ENCODE assay signal across 19 cellular contexts in genomic region chr15:96150277-96150676, GRCh38.
"Had no signal": no experiment of that assay in that cellular context is flagged by ENCODE, and none has a peak within 500 bp of the region (broad histone marks: within the 10 kb centered on the region; RNA-seq: fewer than 3 reads in every experiment).

No MANE protein-coding gene starts in this region.

- H3K36me3 ChIP-seq: heart right ventricle, prostate gland, right lobe of liver had no signal

- H3K9ac ChIP-seq: parathyroid adenoma had no signal

- H3K27ac ChIP-seq: dorsolateral prefrontal cortex, heart right ventricle, parathyroid adenoma, right lobe of liver had no signal

- H3K9me3 ChIP-seq: heart right ventricle, prostate gland, right lobe of liver had no signal

- H3K4me3 ChIP-seq: dorsolateral prefrontal cortex, heart right ventricle, prostate gland, right lobe of liver had no signal

- DNase-seq: cortex of kidney; dorsolateral prefrontal cortex; effector CD8-positive, alpha-beta T cell; heart right ventricle; islet precursor cell; left colon; occipital lobe; retina; right lobe of liver; stimulated activated CD4-positive, alpha-beta T cell treated with anti-CD3 and anti-CD28 coated beads, Interleukin-4, amount 100 ng/mL, for 1 hour; stimulated activated naive CD8-positive, alpha-beta T cell treated with anti-CD3 and anti-CD28 coated beads, Interleukin-15, amount 100 ng/mL, for 72 hours; substantia nigra had no signal

- H3K36me3 Mint-ChIP-seq: natural killer cell treated with Interleukin-12 subunit alpha and Interleukin-12 subunit beta and Interleukin-15 and Interleukin-18, amount 100 ng/mL, for 72 hours; stimulated activated memory B cell treated with anti-CD40 and anti-IgM and Interleukin-4, amounts not matched to agents 10 μg/mL and 1 μg/mL and 100 μg/mL, for 72 hours had no signal

- H3K27me3 ChIP-seq: heart right ventricle, right lobe of liver had no signal

- H2AFZ ChIP-seq: parathyroid adenoma had no signal

- H3K9me3 Mint-ChIP-seq: central memory CD8-positive, alpha-beta T cell; natural killer cell treated with Interleukin-12 subunit alpha and Interleukin-12 subunit beta and Interleukin-15 and Interleukin-18, amount 100 ng/mL, for 72 hours; stimulated activated naive CD8-positive, alpha-beta T cell treated with anti-CD3 and anti-CD28 coated beads, Interleukin-15, amount 100 ng/mL, for 72 hours had no signal

- ATAC-seq: esophagus mucosa; heart right ventricle; left colon; natural killer cell treated with Interleukin-12 subunit alpha and Interleukin-12 subunit beta and Interleukin-15 and Interleukin-18, amount 100 ng/mL, for 72 hours; right lobe of liver; stimulated activated memory B cell treated with anti-CD40 and anti-IgM and Interleukin-4, amounts not matched to agents 10 μg/mL and 1 μg/mL and 100 μg/mL, for 72 hours; stimulated activated naive CD8-positive, alpha-beta T cell treated with anti-CD3 and anti-CD28 coated beads, Interleukin-15, amount 100 ng/mL, for 72 hours had no signal

- H3K27ac Mint-ChIP-seq: natural killer cell treated with Interleukin-12 subunit alpha and Interleukin-12 subunit beta and Interleukin-15 and Interleukin-18, amount 100 ng/mL, for 72 hours; stimulated activated memory B cell treated with anti-CD40 and anti-IgM and Interleukin-4, amounts not matched to agents 10 μg/mL and 1 μg/mL and 100 μg/mL, for 72 hours; stimulated activated naive CD8-positive, alpha-beta T cell treated with anti-CD3 and anti-CD28 coated beads, Interleukin-15, amount 100 ng/mL, for 72 hours; type B pancreatic cell had no signal

- H3K4me1 ChIP-seq: heart right ventricle, parathyroid adenoma, prostate gland, right lobe of liver had no signal

- H3K79me2 ChIP-seq: parathyroid adenoma had no signal
